Comparison of ENCODE assay signal across 8 cellular contexts in genomic region chr6:39361657-39362486, GRCh38.
DNase-seq lines count a peak whose midpoint lies in the region; ATAC-seq and TF ChIP-seq lines count a peak whose summit lies in the region.

No MANE protein-coding gene starts in this region.

- no peak overlapping the region for H3K27ac Mint-ChIP-seq in effector memory CD8-positive, alpha-beta T cell

- no peaks in the 10 kb centered on the region for H3K9me3 Mint-ChIP-seq in effector memory CD8-positive, alpha-beta T cell

- peaks cover 0 to 7% of the 10 kb centered on the region in 2 donors for H3K4me1 Mint-ChIP-seq in effector memory CD8-positive, alpha-beta T cell (ENCODE audit: low read depth in 2 of 2)

- no peak for DNase-seq in GM06990 (ENCODE audit: extremely low read depth, insufficient read length)
- DNase-seq in NCI-H226: peak; percentile 48
- DNase-seq in activated CD4-positive, alpha-beta T cell treated with anti-CD3 and anti-CD28 coated beads for 48 hours: peak; percentile 67
- peak in 2 of 3 experiments; percentile 15 to 18 for DNase-seq in effector memory CD8-positive, alpha-beta T cell
- peak; percentile 90 for DNase-seq in medulla oblongata (ENCODE audit: extremely low spot score)
- peak; percentile 2 for DNase-seq in stimulated activated CD8-positive, alpha-beta memory T cell treated with anti-CD3 and anti-CD28 coated beads, Interleukin-12 subunit alpha, Interleukin-12 subunit beta, amount 100 ng/mL, for 4 hours (ENCODE audit: low read depth)

- ATAC-seq in HG02759 (IDR thresholded peaks at IDR 0.05; ENCODE audit: unreplicated experiment) (peak; percentile 59), HG02870 (IDR thresholded peaks at IDR 0.05; ENCODE audit: unreplicated experiment) (no peak)
- peak; percentile 40 for ATAC-seq in effector memory CD8-positive, alpha-beta T cell (replicated peaks)

- H3K27me3 ChIP-seq in GM06990 (replicated peaks; ENCODE audit: control insufficient read depth, insufficient read depth, low read length): no peaks in the 10 kb centered on the region

- peaks cover 36 to 71% of the 10 kb centered on the region in 2 donors for H3K27me3 Mint-ChIP-seq in effector memory CD8-positive, alpha-beta T cell

- no peaks in the 10 kb centered on the region for H3K36me3 Mint-ChIP-seq in effector memory CD8-positive, alpha-beta T cell (ENCODE audit: insufficient read depth)

- H3K4me3 ChIP-seq in GM06990 (replicated peaks; ENCODE audit: low read depth, low read length): no peak overlapping the region

- no peaks in the 10 kb centered on the region for H3K36me3 ChIP-seq in GM06990 (ENCODE audit: control insufficient read depth, insufficient read depth, low read length)

- no peak overlapping the region for H3K4me3 Mint-ChIP-seq in effector memory CD8-positive, alpha-beta T cell

- peak; percentile 85 for TF ChIP-seq CTCF in GM06990 (IDR thresholded peaks at IDR 0.05; ENCODE audit: insufficient read depth, low read length, poor library complexity, severe bottlenecking)
